ENCODE assay signal across 1 cellular context in the genomic region with DNA sequence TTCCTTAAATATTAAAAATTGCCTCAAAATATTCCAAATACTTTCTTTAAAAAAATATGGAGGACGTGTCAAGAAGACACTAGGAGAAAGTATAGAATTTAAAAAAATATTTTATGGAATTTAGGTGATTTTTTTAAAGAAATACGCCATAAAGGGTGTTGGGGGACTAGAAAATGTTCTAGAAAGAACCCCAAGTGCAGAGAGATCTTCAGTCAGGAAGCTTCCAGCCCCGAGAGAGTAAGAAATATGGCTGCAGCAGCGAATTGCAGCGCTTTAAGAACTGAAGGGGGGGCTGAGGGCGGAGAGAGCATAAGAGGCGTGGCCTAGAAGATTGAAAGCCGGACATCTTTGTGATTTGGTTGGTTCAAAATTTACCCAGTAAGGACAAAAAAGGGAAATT.
TF ChIP-seq lines count a peak whose summit lies in the region.

TSS of gene XIST (minus strand) at position 248 of the 400 bp plus-strand sequence.

TF ChIP-seq in GM12878, 131 proteins besides CTCF, POLR2A, EP300 and RAD21 (continued from another document):
- TF ChIP-seq PBX3 (IDR thresholded peaks at IDR 0.05; ENCODE audit: insufficient replicate concordance, low read depth, low read length) (peak; percentile 69), PML (IDR thresholded peaks at IDR 0.05; ENCODE audit: low read length) (peak; percentile 88), SMAD5 (IDR thresholded peaks at IDR 0.05; ENCODE audit: low read depth) (peak; percentile 88), PKNOX1 (IDR thresholded peaks at IDR 0.05) (peak; percentile 90), TCF3 (IDR thresholded peaks at IDR 0.05; ENCODE audit: borderline replicate concordance, insufficient read depth, low read depth, low read length) (peak; percentile 28; the same call in 1 of the 2 replicates), REST (IDR thresholded peaks at IDR 0.05; ENCODE audit: low read depth, low read length) (0 out of 2 replicates have a peak, but pooled peaks have one; percentile 9), KDM1A (IDR thresholded peaks at IDR 0.05; ENCODE audit: borderline replicate concordance) (no peak), NFIC (IDR thresholded peaks at IDR 0.05; ENCODE audit: low read depth, low read length) (no peak), YY1 (IDR thresholded peaks at IDR 0.05; ENCODE audit: low read depth, low read length) (peak; percentile 92), FOXM1 (IDR thresholded peaks at IDR 0.05; ENCODE audit: low read depth, low read length) (0 out of 2 replicates have a peak, but pooled peaks have one; percentile 21), SRF (IDR thresholded peaks at IDR 0.05; ENCODE audit: low read depth in 2 of 2, low read length in 2 of 2) (peak in 1 of 2 experiments; percentile 39; a peak in 1 of 4 replicates), POLR2AphosphoS5 (IDR thresholded peaks at IDR 0.05; ENCODE audit: low read length) (peak; percentile 98)
